ENCODE assay signal across 1 cellular context in the genomic region with DNA sequence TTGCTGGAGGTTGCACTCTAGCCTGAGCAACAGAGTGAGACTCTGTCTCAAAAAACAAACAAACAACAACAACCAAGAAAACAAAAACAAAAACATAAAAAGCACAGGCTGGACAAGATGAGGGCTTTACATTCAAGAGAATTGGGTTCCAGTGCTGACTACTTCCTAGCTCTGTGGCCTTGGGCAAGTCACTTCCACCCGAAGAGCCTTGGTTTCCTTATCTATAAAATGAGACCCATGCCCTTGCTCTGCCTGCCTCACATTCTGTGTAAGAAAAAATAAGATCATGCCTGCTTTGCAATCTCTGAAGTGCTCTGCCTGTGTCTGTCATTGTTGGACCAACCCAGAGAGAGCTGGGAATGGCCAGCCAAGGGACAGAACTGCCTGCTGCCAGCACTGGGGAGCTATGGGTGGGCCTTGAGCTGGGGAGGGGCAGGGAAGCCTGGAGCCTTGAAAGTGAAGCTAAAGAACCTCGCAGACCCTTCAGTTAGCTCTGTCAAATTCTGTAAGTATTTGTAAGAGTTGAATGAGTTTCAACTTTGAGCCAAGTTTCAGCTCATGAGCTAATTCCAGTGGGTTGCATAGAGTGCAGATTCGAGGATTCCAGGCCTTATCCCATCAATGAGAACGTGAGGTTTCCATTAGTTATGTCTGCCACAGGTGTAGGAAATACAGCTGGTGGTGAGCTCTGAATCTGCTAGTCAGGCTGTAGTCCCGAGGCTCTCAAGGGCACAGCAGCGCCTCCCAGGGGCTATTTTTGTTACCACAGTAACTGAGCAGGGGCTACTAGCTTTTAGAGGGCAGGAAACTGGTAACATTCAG.
TF ChIP-seq lines count a peak whose summit lies in the region.

No MANE protein-coding gene starts in this region.

TF ChIP-seq in HepG2, 621 proteins besides CTCF, POLR2A, EP300 and RAD21 (continued from another document and continues in another):
- TF ChIP-seq, protein P1, sequence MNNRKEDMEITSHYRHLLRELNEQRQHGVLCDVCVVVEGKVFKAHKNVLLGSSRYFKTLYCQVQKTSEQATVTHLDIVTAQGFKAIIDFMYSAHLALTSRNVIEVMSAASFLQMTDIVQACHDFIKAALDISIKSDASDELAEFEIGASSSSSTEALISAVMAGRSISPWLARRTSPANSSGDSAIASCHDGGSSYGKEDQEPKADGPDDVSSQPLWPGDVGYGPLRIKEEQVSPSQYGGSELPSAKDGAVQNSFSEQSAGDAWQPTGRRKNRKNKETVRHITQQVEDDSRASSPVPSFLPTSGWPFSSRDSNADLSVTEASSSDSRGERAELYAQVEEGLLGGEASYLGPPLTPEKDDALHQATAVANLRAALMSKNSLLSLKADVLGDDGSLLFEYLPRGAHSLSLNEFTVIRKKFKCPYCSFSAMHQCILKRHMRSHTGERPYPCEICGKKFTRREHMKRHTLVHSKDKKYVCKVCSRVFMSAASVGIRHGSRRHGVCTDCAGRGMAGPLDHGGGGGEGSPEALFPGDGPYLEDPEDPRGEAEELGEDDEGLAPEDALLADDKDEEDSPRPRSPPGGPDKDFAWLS (CRISPR knock-in tag; IDR thresholded peaks at IDR 0.05; ENCODE audit: borderline replicate concordance), result no peak
- TF ChIP-seq, protein P2, sequence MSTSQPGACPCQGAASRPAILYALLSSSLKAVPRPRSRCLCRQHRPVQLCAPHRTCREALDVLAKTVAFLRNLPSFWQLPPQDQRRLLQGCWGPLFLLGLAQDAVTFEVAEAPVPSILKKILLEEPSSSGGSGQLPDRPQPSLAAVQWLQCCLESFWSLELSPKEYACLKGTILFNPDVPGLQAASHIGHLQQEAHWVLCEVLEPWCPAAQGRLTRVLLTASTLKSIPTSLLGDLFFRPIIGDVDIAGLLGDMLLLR (CRISPR knock-in tag; IDR thresholded peaks at IDR 0.05), result no peak
- TF ChIP-seq, protein P3, sequence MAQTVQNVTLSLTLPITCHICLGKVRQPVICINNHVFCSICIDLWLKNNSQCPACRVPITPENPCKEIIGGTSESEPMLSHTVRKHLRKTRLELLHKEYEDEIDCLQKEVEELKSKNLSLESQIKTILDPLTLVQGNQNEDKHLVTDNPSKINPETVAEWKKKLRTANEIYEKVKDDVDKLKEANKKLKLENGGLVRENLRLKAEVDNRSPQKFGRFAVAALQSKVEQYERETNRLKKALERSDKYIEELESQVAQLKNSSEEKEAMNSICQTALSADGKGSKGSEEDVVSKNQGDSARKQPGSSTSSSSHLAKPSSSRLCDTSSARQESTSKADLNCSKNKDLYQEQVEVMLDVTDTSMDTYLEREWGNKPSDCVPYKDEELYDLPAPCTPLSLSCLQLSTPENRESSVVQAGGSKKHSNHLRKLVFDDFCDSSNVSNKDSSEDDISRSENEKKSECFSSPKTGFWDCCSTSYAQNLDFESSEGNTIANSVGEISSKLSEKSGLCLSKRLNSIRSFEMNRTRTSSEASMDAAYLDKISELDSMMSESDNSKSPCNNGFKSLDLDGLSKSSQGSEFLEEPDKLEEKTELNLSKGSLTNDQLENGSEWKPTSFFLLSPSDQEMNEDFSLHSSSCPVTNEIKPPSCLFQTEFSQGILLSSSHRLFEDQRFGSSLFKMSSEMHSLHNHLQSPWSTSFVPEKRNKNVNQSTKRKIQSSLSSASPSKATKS (CRISPR knock-in tag; IDR thresholded peaks at IDR 0.05), result no peak
- TF ChIP-seq RFX1 (IDR thresholded peaks at IDR 0.05), result no peak
- TF ChIP-seq ZBTB7B (CRISPR knock-in tag; IDR thresholded peaks at IDR 0.05), result peak; percentile 60; the same call in 1 of the 2 replicates
- TF ChIP-seq, protein P4, sequence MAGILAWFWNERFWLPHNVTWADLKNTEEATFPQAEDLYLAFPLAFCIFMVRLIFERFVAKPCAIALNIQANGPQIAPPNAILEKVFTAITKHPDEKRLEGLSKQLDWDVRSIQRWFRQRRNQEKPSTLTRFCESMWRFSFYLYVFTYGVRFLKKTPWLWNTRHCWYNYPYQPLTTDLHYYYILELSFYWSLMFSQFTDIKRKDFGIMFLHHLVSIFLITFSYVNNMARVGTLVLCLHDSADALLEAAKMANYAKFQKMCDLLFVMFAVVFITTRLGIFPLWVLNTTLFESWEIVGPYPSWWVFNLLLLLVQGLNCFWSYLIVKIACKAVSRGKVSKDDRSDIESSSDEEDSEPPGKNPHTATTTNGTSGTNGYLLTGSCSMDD (CRISPR knock-in tag; IDR thresholded peaks at IDR 0.05), result no peak
- TF ChIP-seq, protein P5, sequence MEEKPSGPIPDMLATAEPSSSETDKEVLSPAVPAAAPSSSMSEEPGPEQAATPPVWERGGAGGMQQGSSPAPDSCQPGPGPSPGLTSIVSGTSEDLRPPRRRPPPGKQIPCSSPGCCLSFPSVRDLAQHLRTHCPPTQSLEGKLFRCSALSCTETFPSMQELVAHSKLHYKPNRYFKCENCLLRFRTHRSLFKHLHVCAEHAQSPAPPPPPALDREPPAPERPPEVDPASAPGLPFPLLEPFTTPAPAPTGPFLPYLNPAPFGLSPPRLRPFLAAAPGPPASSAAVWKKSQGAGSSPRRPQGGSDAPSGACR (CRISPR knock-in tag; IDR thresholded peaks at IDR 0.05), result no peak
- TF ChIP-seq, protein P6, sequence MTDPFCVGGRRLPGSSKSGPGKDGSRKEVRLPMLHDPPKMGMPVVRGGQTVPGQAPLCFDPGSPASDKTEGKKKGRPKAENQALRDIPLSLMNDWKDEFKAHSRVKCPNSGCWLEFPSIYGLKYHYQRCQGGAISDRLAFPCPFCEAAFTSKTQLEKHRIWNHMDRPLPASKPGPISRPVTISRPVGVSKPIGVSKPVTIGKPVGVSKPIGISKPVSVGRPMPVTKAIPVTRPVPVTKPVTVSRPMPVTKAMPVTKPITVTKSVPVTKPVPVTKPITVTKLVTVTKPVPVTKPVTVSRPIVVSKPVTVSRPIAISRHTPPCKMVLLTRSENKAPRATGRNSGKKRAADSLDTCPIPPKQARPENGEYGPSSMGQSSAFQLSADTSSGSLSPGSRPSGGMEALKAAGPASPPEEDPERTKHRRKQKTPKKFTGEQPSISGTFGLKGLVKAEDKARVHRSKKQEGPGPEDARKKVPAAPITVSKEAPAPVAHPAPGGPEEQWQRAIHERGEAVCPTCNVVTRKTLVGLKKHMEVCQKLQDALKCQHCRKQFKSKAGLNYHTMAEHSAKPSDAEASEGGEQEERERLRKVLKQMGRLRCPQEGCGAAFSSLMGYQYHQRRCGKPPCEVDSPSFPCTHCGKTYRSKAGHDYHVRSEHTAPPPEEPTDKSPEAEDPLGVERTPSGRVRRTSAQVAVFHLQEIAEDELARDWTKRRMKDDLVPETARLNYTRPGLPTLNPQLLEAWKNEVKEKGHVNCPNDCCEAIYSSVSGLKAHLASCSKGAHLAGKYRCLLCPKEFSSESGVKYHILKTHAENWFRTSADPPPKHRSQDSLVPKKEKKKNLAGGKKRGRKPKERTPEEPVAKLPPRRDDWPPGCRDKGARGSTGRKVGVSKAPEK (CRISPR knock-in tag; IDR thresholded peaks at IDR 0.05; ENCODE audit: borderline replicate concordance), result no peak
- no peak for TF ChIP-seq DNMT3B (CRISPR knock-in tag; conservative IDR thresholded peaks at IDR 0.05)
- 0 out of 2 replicates have a peak, but pooled peaks have one; percentile 20 for TF ChIP-seq TBX3 (IDR thresholded peaks at IDR 0.05; ENCODE audit: borderline replicate concordance)
- peak; percentile 84 for TF ChIP-seq THAP11 (CRISPR knock-in tag; IDR thresholded peaks at IDR 0.05)
- TF ChIP-seq AKAP8 (CRISPR knock-in tag; IDR thresholded peaks at IDR 0.05), result no peak
- TF ChIP-seq ZNF343 (CRISPR knock-in tag; IDR thresholded peaks at IDR 0.05), result no peak
- no peak for TF ChIP-seq ZNF121 (CRISPR knock-in tag; IDR thresholded peaks at IDR 0.05)
- peak; percentile 76 for TF ChIP-seq HDAC2 (CRISPR knock-in tag; IDR thresholded peaks at IDR 0.05)
- no peak for TF ChIP-seq ZNF777 (CRISPR knock-in tag; IDR thresholded peaks at IDR 0.05)
- TF ChIP-seq MIXL1 (CRISPR knock-in tag; IDR thresholded peaks at IDR 0.05), result peak; percentile 86
- TF ChIP-seq, protein P7, sequence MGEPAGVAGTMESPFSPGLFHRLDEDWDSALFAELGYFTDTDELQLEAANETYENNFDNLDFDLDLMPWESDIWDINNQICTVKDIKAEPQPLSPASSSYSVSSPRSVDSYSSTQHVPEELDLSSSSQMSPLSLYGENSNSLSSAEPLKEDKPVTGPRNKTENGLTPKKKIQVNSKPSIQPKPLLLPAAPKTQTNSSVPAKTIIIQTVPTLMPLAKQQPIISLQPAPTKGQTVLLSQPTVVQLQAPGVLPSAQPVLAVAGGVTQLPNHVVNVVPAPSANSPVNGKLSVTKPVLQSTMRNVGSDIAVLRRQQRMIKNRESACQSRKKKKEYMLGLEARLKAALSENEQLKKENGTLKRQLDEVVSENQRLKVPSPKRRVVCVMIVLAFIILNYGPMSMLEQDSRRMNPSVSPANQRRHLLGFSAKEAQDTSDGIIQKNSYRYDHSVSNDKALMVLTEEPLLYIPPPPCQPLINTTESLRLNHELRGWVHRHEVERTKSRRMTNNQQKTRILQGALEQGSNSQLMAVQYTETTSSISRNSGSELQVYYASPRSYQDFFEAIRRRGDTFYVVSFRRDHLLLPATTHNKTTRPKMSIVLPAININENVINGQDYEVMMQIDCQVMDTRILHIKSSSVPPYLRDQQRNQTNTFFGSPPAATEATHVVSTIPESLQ (CRISPR knock-in tag; conservative IDR thresholded peaks at IDR 0.05), result 0 out of 2 replicates have a peak, but pooled peaks have one; percentile 68
- TF ChIP-seq, protein P8, sequence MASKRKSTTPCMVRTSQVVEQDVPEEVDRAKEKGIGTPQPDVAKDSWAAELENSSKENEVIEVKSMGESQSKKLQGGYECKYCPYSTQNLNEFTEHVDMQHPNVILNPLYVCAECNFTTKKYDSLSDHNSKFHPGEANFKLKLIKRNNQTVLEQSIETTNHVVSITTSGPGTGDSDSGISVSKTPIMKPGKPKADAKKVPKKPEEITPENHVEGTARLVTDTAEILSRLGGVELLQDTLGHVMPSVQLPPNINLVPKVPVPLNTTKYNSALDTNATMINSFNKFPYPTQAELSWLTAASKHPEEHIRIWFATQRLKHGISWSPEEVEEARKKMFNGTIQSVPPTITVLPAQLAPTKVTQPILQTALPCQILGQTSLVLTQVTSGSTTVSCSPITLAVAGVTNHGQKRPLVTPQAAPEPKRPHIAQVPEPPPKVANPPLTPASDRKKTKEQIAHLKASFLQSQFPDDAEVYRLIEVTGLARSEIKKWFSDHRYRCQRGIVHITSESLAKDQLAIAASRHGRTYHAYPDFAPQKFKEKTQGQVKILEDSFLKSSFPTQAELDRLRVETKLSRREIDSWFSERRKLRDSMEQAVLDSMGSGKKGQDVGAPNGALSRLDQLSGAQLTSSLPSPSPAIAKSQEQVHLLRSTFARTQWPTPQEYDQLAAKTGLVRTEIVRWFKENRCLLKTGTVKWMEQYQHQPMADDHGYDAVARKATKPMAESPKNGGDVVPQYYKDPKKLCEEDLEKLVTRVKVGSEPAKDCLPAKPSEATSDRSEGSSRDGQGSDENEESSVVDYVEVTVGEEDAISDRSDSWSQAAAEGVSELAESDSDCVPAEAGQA (IDR thresholded peaks at IDR 0.05; ENCODE audit: low read depth), result no peak
- TF ChIP-seq, protein P8 (CRISPR knock-in tag; IDR thresholded peaks at IDR 0.05; ENCODE audit: borderline replicate concordance), result no peak
- TF ChIP-seq, protein P9, sequence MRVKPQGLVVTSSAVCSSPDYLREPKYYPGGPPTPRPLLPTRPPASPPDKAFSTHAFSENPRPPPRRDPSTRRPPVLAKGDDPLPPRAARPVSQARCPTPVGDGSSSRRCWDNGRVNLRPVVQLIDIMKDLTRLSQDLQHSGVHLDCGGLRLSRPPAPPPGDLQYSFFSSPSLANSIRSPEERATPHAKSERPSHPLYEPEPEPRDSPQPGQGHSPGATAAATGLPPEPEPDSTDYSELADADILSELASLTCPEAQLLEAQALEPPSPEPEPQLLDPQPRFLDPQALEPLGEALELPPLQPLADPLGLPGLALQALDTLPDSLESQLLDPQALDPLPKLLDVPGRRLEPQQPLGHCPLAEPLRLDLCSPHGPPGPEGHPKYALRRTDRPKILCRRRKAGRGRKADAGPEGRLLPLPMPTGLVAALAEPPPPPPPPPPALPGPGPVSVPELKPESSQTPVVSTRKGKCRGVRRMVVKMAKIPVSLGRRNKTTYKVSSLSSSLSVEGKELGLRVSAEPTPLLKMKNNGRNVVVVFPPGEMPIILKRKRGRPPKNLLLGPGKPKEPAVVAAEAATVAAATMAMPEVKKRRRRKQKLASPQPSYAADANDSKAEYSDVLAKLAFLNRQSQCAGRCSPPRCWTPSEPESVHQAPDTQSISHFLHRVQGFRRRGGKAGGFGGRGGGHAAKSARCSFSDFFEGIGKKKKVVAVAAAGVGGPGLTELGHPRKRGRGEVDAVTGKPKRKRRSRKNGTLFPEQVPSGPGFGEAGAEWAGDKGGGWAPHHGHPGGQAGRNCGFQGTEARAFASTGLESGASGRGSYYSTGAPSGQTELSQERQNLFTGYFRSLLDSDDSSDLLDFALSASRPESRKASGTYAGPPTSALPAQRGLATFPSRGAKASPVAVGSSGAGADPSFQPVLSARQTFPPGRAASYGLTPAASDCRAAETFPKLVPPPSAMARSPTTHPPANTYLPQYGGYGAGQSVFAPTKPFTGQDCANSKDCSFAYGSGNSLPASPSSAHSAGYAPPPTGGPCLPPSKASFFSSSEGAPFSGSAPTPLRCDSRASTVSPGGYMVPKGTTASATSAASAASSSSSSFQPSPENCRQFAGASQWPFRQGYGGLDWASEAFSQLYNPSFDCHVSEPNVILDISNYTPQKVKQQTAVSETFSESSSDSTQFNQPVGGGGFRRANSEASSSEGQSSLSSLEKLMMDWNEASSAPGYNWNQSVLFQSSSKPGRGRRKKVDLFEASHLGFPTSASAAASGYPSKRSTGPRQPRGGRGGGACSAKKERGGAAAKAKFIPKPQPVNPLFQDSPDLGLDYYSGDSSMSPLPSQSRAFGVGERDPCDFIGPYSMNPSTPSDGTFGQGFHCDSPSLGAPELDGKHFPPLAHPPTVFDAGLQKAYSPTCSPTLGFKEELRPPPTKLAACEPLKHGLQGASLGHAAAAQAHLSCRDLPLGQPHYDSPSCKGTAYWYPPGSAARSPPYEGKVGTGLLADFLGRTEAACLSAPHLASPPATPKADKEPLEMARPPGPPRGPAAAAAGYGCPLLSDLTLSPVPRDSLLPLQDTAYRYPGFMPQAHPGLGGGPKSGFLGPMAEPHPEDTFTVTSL (CRISPR knock-in tag; IDR thresholded peaks at IDR 0.05; ENCODE audit: borderline replicate concordance), result no peak
